17 cellular contexts compared by ENCODE assay signal in the genomic region with DNA sequence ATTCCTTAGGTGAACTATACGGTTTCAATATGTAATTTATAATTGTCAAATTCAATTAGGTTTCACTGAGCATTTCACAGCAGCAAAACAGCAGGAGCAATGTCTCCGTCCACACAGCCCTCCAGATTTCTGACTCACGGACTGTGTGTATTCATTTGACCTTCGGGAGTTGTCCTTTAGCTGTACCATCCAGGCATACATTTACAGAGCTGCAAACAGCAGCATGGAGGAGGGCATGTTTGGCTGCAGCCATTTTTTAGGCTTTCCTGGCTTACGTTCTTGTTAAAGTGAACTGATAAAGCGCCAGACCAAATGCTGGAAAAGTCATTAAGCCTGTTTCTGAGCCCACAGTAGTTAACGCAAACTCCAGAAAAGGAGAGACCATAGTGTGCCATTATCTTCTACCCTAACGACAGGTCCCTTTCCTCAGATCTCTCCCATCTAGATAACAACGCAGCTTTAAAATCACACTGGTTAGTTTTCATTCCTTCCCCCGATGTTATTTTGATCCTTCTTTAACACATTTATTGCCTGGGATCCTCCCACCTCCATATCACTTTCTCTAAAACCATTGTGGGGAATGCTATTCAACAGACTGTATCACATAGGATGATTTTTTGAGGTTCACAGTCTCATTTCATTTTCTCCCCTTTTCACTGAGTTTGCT. TPM values are rescaled to one million over a fixed set of nuclear protein-coding genes. Genes with fewer than 3 reads are reported as not detected.
A peak's percentile ranks its signal among the peaks of the same experiment; 100 is the strongest.
DNase-seq lines count a peak whose midpoint lies in the region; ATAC-seq and TF ChIP-seq lines count a peak whose summit lies in the region.
"Had no signal": no experiment of that assay in that cellular context is flagged by ENCODE, and none has a peak within 500 bp of the region (broad histone marks: within the 10 kb centered on the region; RNA-seq: fewer than 3 reads in every experiment).

No MANE protein-coding gene starts in this region.

- no peak overlapping the region for H4K5ac ChIP-seq in mesendoderm (ENCODE audit: low read length)

- WGBS in mesendoderm (ENCODE audit: extremely low coverage, insufficient coverage, low lambda C conversion rate), result no CpG with 5 or more reads among the region's 10 CpGs

- no peaks in the 10 kb centered on the region for H3K36me3 ChIP-seq in HEK293 (ENCODE audit: control insufficient read depth in 2 of 2, insufficient read depth in 1 of 2, low read length in 2 of 2)
- no peaks in the 10 kb centered on the region for H3K36me3 ChIP-seq in mesendoderm (ENCODE audit: control insufficient read depth, insufficient read depth, low read length)
- H3K36me3 ChIP-seq in thoracic aorta, result no peaks in the 10 kb centered on the region
- H3K36me3 ChIP-seq in WERI-Rb-1, result no peaks in the 10 kb centered on the region

- H3K18ac ChIP-seq in mesendoderm (ENCODE audit: low read length), result no peak overlapping the region

- POLR2A ChIA-PET in HEK293 (lab: Yijun Ruan, JAX) (interaction anchor here (2.9 to 4.9 kb wide), 2 partner anchors 13 to 17 kb away, joined by 14 to 32 read pairs; partner anchors contain the start of gene FOXC1), GM10248 (lab: Yijun Ruan, JAX) (no interaction called here)

- no peaks in the 10 kb centered on the region for H3K79me1 ChIP-seq in mesendoderm (ENCODE audit: low read length)

- CTCF ChIA-PET in HEK293 (lab: Yijun Ruan, JAX) (interaction anchor here (0.7 to 3.9 kb wide), 3 partner anchors 21 to 419 kb away, joined by 3 to 15 read pairs (median 3); no protein-coding TSS in a partner anchor), GM10248 (lab: Yijun Ruan, JAX) (interaction anchor here (1.0 to 2.3 kb wide), 7 partner anchors 21 to 479 kb away, joined by 3 to 9 read pairs (median 3); no protein-coding TSS in a partner anchor)

- no peak overlapping the region for H3K56ac ChIP-seq in mesendoderm (ENCODE audit: low read length)

- no peak overlapping the region for H2AK5ac ChIP-seq in mesendoderm (ENCODE audit: low read length)

- H4K8ac ChIP-seq in mesendoderm (ENCODE audit: low read depth, low read length), result no peak overlapping the region

- H3K9ac ChIP-seq in mesendoderm (ENCODE audit: low read length), result no peak overlapping the region

- H3K4me1 ChIP-seq in HEK293 (ENCODE audit: control insufficient read depth, insufficient read depth, low read length) (peaks cover 53% of the 10 kb centered on the region), mesendoderm (ENCODE audit: control insufficient read depth, low read depth, low read length) (peaks cover 2% of the 10 kb centered on the region), thoracic aorta (ENCODE audit: control insufficient read depth in 1 of 2, low read depth in 2 of 2) (peaks cover 10 to 51% of the 10 kb centered on the region in 2 donors)
- H3K4me1 ChIP-seq: A549 had no signal

- H2BK5ac ChIP-seq in mesendoderm (ENCODE audit: low read length), result no peak overlapping the region

- no peak overlapping the region for H3K4ac ChIP-seq in mesendoderm (ENCODE audit: low read depth, low read length)

- H3K79me2 ChIP-seq in mesendoderm (ENCODE audit: control insufficient read depth, insufficient read depth, low read length), result no peaks in the 10 kb centered on the region

- H3K4me2 ChIP-seq in mesendoderm (ENCODE audit: low read length), result no peak overlapping the region
- H3K4me2 ChIP-seq: A549, PC-9 had no signal

- H3K23ac ChIP-seq in mesendoderm (ENCODE audit: low read length), result no peak overlapping the region

- no peak overlapping the region for H3K4me3 ChIP-seq in HEK293 (ENCODE audit: low read depth, low read length)
- no peak overlapping the region for H3K4me3 ChIP-seq in mesendoderm (ENCODE audit: low read length)
- H3K4me3 ChIP-seq in thoracic aorta, result peak overlapping the region; percentile 81
- no peak overlapping the region for H3K4me3 ChIP-seq in WERI-Rb-1 (ENCODE audit: low read depth, low read length)
- H3K4me3 ChIP-seq: A549, PC-9 had no signal

- H3K27me3 ChIP-seq in mesendoderm (ENCODE audit: insufficient read depth, low read length, poor library complexity) (peaks cover 35% of the 10 kb centered on the region), thoracic aorta (replicated peaks; ENCODE audit: insufficient read depth) (no peaks in the 10 kb centered on the region), WERI-Rb-1 (ENCODE audit: insufficient read depth, low read depth, severe bottlenecking) (peaks cover 84% of the 10 kb centered on the region)

- H3K27ac ChIP-seq in HEK293 (ENCODE audit: extremely low read depth, low read depth, low read length) (0 out of 2 replicates have a peak overlapping the region, but pooled peaks have one; percentile 6), cingulate gyrus (ENCODE audit: low read depth, low read length) (peak overlapping the region; percentile 34), mesendoderm (ENCODE audit: low read depth, low read length) (no peak overlapping the region), thoracic aorta (peak overlapping the region; percentile 97 to 98), WERI-Rb-1 (no peak overlapping the region)
- H3K27ac ChIP-seq: A549, PC-9 had no signal

- DNase-seq in mesendoderm, result peak; percentile 69
- no peak for DNase-seq in thoracic aorta (ENCODE audit: low spot score)
- no peak for DNase-seq in GM10248 (ENCODE audit: extremely low spot score)
- no peak for DNase-seq in WERI-Rb-1
- no peak for DNase-seq in SHP77 (lab: John Stamatoyannopoulos, UW)
- DNase-seq: C1 segment of cervical spinal cord, DND-41, GF-D8, KG1, NCI-H1436, NCI-H2029, NCI-H2171, PC-9 had no signal

- no peak for ATAC-seq in thoracic aorta (ENCODE audit: insufficient number of reproducible peaks, low FRiP score, low read depth)
- ATAC-seq: A549 had no signal

- TF ChIP-seq CTCF in HEK293 (tag by site-specific recombination; IDR thresholded peaks at IDR 0.05) (no peak), thoracic aorta (IDR thresholded peaks at IDR 0.05) (no peak), GM10248 (IDR thresholded peaks at IDR 0.05; ENCODE audit: control extremely low read depth, extremely low read depth, low read depth, missing control alignments) (no peak), WERI-Rb-1 (IDR thresholded peaks at IDR 0.05; ENCODE audit: low read depth, low read length) (no peak)

- H2BK120ac ChIP-seq in mesendoderm (ENCODE audit: low read depth, low read length), result no peak overlapping the region

- H3K9me3 ChIP-seq in HEK293 (ENCODE audit: control insufficient read depth, insufficient read depth, low read depth, low read length) (no peaks in the 10 kb centered on the region), thoracic aorta (no peaks in the 10 kb centered on the region), WERI-Rb-1 (ENCODE audit: severe bottlenecking) (no peaks in the 10 kb centered on the region)
- H3K9me3 ChIP-seq: A549 had no signal

- H2BK15ac ChIP-seq in mesendoderm (replicated peaks; ENCODE audit: low read depth), result no peak overlapping the region

TF ChIP-seq in HEK293, 187 proteins besides CTCF, POLR2A, EP300 and RAD21 (continues in another document):
- peak; percentile 55 for TF ChIP-seq OSR2 (tag by site-specific recombination; IDR thresholded peaks at IDR 0.05)
- TF ChIP-seq ZBTB8A (tag by site-specific recombination; IDR thresholded peaks at IDR 0.05), result 0 out of 2 replicates have a peak, but pooled peaks have one; percentile 39
- no peak for TF ChIP-seq GLIS1 (tag by site-specific recombination; IDR thresholded peaks at IDR 0.05)
- TF ChIP-seq ZNF366 (tag by site-specific recombination; conservative IDR thresholded peaks at IDR 0.05), result 0 out of 2 replicates have a peak, but pooled peaks have one; percentile 13
- TF ChIP-seq ZNF133 (tag by site-specific recombination; IDR thresholded peaks at IDR 0.05), result 0 out of 2 replicates have a peak, but pooled peaks have one; percentile 64
- TF ChIP-seq REST (tag by site-specific recombination; IDR thresholded peaks at IDR 0.05), result no peak
- no peak for TF ChIP-seq RBAK (tag by site-specific recombination; IDR thresholded peaks at IDR 0.05)
- no peak for TF ChIP-seq ZNF560 (tag by site-specific recombination; IDR thresholded peaks at IDR 0.05; ENCODE audit: borderline replicate concordance)
- TF ChIP-seq HOXD13 (CRISPR knock-in tag; IDR thresholded peaks at IDR 0.05; ENCODE audit: borderline replicate concordance), result no peak
- TF ChIP-seq SP7 (tag by site-specific recombination; IDR thresholded peaks at IDR 0.05), result peak; percentile 47; the same call in 1 of the 2 replicates
- TF ChIP-seq REPIN1 (tag by site-specific recombination; IDR thresholded peaks at IDR 0.05; ENCODE audit: low read depth), result no peak

RNA-seq across cellular contexts. Expression of gene FOXC1, which starts 18.3 kb away (rescaled TPM):
- polyA plus RNA-seq in mesendoderm (2013, experiment 1 of 2), result 1.1 TPM
- 1.1 TPM for polyA plus RNA-seq in mesendoderm (2013, experiment 2 of 2)
- 100 to 1,000 TPM; 103 to 109 TPM for total RNA-seq in thoracic aorta
- polyA plus RNA-seq: H1 had no signal

Comparison
In these comparisons a context has a peak if more than half of its experiments do, and no peak if none do; other contexts are left out.
1. H3K27ac ChIP-seq: peak in HEK293 (single experiment), cingulate gyrus (single experiment) and thoracic aorta (2 of 2); none in mesendoderm (single experiment) and WERI-Rb-1 (single experiment).